ENCODE assay signal across 1 cellular context in genomic region chr1:1238702-1239178, GRCh38.
TF ChIP-seq lines count a peak whose summit lies in the region.

No MANE protein-coding gene starts in this region.

TF ChIP-seq in HCT116, 20 proteins besides CTCF, POLR2A, EP300 and RAD21 (continued from another document):
- TF ChIP-seq ZBTB33 (IDR thresholded peaks at IDR 0.05; ENCODE audit: extremely low read depth, insufficient replicate concordance, low read length) (no peak), POLR2AphosphoS5 (IDR thresholded peaks at IDR 0.05; ENCODE audit: low read depth, low read length) (no peak), ELF1 (IDR thresholded peaks at IDR 0.05; ENCODE audit: borderline replicate concordance, low read depth) (no peak)
